Comparison of ENCODE assay signal across 11 cellular contexts in genomic region chr7:105279688-105280007, GRCh38.
A peak's percentile ranks its signal among the peaks of the same experiment; 100 is the strongest.
DNase-seq lines count a peak whose midpoint lies in the region; ATAC-seq and TF ChIP-seq lines count a peak whose summit lies in the region.
"Had no signal": no experiment of that assay in that cellular context is flagged by ENCODE, and none has a peak within 500 bp of the region (broad histone marks: within the 10 kb centered on the region; RNA-seq: fewer than 3 reads in every experiment).

No MANE protein-coding gene starts in this region.

- DNase-seq in osteoblast (ENCODE audit: insufficient read length, low spot score, missing footprints) (no peak), mesendoderm (no peak), OCI-M1 (lab: John Stamatoyannopoulos, UW) (no peak)
- no peak for DNase-seq in stimulated activated CD4-positive, alpha-beta T cell treated with anti-CD3 and anti-CD28 coated beads, Interleukin-2, amount 100 ng/mL, for 48 hours
- DNase-seq: effector CD4-positive, alpha-beta T cell; NCI-H1105; T1000; thyroid gland had no signal

- no peak overlapping the region for H4K5ac ChIP-seq in mesendoderm (ENCODE audit: low read length)

- no peaks in the 10 kb centered on the region for H3K79me1 ChIP-seq in mesendoderm (ENCODE audit: low read length)

- H3K56ac ChIP-seq in mesendoderm (ENCODE audit: low read length), result no peak overlapping the region

- H2AFZ ChIP-seq in osteoblast (ENCODE audit: low read length), result no peak overlapping the region

- peak overlapping the region; percentile 69 for H3K4me2 ChIP-seq in osteoblast (ENCODE audit: insufficient read depth, low read length)
- H3K4me2 ChIP-seq in mesendoderm (ENCODE audit: low read length), result no peak overlapping the region

- no peak overlapping the region for H3K9ac ChIP-seq in mesendoderm (ENCODE audit: low read length)

- ATAC-seq in GM19023 (IDR thresholded peaks at IDR 0.05; ENCODE audit: unreplicated experiment) (peak; percentile 83), GM21825 (IDR thresholded peaks at IDR 0.05; ENCODE audit: unreplicated experiment) (peak; percentile 92), HG03342 (IDR thresholded peaks at IDR 0.05; ENCODE audit: unreplicated experiment) (peak; percentile 91)

- H2BK120ac ChIP-seq in mesendoderm (ENCODE audit: low read depth, low read length), result no peak overlapping the region

- H3K79me2 ChIP-seq in osteoblast (ENCODE audit: insufficient read depth, low read length), result peaks cover 75% of the 10 kb centered on the region
- H3K79me2 ChIP-seq in mesendoderm (ENCODE audit: control insufficient read depth, insufficient read depth, low read length), result peaks cover 3% of the 10 kb centered on the region

- H3K36me3 ChIP-seq in osteoblast (ENCODE audit: insufficient read depth, low read length) (peaks cover 2% of the 10 kb centered on the region), mesendoderm (ENCODE audit: control insufficient read depth, insufficient read depth, low read length) (no peaks in the 10 kb centered on the region)
- H3K36me3 ChIP-seq: thyroid gland had no signal

- no peaks in the 10 kb centered on the region for H3K27me3 ChIP-seq in osteoblast (ENCODE audit: insufficient read depth, low read length)
- no peaks in the 10 kb centered on the region for H3K27me3 ChIP-seq in mesendoderm (ENCODE audit: insufficient read depth, low read length, poor library complexity)
- H3K27me3 ChIP-seq: thyroid gland had no signal

- no CpG with 5 or more reads among the region's 1 CpG for WGBS in mesendoderm (ENCODE audit: extremely low coverage, insufficient coverage, low lambda C conversion rate)

- no peak overlapping the region for H2BK5ac ChIP-seq in mesendoderm (ENCODE audit: low read length)

- H4K20me1 ChIP-seq in osteoblast (ENCODE audit: insufficient read depth, low read length), result peaks cover 33% of the 10 kb centered on the region

- H3K4me3 ChIP-seq in osteoblast (ENCODE audit: insufficient read depth, low read length) (no peak overlapping the region), mesendoderm (ENCODE audit: low read length) (no peak overlapping the region)
- H3K4me3 ChIP-seq: thyroid gland had no signal

- no peaks in the 10 kb centered on the region for H3K9me3 ChIP-seq in osteoblast (ENCODE audit: low read depth, low read length)
- H3K9me3 ChIP-seq: thyroid gland had no signal

- TF ChIP-seq CTCF in osteoblast (IDR thresholded peaks at IDR 0.05; ENCODE audit: extremely low read depth, low read depth, low read length), result no peak

- H3K27ac ChIP-seq in osteoblast (ENCODE audit: low read depth, low read length) (no peak overlapping the region), mesendoderm (ENCODE audit: low read depth, low read length) (no peak overlapping the region)
- H3K27ac ChIP-seq: thyroid gland had no signal

- H2BK15ac ChIP-seq in mesendoderm (replicated peaks; ENCODE audit: low read depth), result no peak overlapping the region

- no peak overlapping the region for H3K4ac ChIP-seq in mesendoderm (ENCODE audit: low read depth, low read length)

- no peak overlapping the region for H3K18ac ChIP-seq in mesendoderm (ENCODE audit: low read length)

- no peak overlapping the region for H4K8ac ChIP-seq in mesendoderm (ENCODE audit: low read depth, low read length)

- peaks cover 10% of the 10 kb centered on the region for H3K4me1 ChIP-seq in osteoblast (ENCODE audit: insufficient read depth, low read length)
- H3K4me1 ChIP-seq in mesendoderm (ENCODE audit: control insufficient read depth, low read depth, low read length), result peaks cover 2% of the 10 kb centered on the region
- H3K4me1 ChIP-seq: thyroid gland had no signal

- H2AK5ac ChIP-seq in mesendoderm (ENCODE audit: low read length), result no peak overlapping the region

- H3K23ac ChIP-seq in mesendoderm (ENCODE audit: low read length), result no peak overlapping the region
